Comparison of ENCODE assay signal across 1 cellular context in the genomic region with DNA sequence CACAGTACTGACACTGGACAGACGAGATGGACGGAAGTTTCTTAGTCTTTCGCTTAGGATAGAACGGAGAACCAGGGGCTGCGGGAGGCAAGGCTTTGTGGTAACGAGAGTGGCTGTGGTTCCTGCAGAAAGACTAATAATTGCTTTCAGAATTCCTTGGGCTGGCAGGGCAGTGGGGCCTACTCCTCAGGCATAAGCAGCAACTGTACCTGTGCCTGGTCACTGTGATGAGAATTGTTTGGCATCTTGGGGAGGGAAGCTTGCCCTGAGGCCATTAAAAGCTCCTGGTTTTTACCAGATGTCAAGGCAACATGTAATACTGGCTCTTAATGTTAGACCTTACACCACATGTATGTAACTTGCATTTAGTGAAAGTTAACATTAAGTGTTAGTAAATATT.
TF ChIP-seq lines count a peak whose summit lies in the region.

No MANE protein-coding gene starts in this region.

TF ChIP-seq in WTC11, 78 proteins besides CTCF, POLR2A, EP300 and RAD21 (continued from another document):
- TF ChIP-seq, protein P1, sequence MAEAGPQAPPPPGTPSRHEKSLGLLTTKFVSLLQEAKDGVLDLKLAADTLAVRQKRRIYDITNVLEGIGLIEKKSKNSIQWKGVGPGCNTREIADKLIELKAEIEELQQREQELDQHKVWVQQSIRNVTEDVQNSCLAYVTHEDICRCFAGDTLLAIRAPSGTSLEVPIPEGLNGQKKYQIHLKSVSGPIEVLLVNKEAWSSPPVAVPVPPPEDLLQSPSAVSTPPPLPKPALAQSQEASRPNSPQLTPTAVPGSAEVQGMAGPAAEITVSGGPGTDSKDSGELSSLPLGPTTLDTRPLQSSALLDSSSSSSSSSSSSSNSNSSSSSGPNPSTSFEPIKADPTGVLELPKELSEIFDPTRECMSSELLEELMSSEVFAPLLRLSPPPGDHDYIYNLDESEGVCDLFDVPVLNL (CRISPR knock-in tag; IDR thresholded peaks at IDR 0.05; ENCODE audit: borderline replicate concordance, low read depth), result no peak
